Comparison of ENCODE assay signal across 1 cellular context in the genomic region with DNA sequence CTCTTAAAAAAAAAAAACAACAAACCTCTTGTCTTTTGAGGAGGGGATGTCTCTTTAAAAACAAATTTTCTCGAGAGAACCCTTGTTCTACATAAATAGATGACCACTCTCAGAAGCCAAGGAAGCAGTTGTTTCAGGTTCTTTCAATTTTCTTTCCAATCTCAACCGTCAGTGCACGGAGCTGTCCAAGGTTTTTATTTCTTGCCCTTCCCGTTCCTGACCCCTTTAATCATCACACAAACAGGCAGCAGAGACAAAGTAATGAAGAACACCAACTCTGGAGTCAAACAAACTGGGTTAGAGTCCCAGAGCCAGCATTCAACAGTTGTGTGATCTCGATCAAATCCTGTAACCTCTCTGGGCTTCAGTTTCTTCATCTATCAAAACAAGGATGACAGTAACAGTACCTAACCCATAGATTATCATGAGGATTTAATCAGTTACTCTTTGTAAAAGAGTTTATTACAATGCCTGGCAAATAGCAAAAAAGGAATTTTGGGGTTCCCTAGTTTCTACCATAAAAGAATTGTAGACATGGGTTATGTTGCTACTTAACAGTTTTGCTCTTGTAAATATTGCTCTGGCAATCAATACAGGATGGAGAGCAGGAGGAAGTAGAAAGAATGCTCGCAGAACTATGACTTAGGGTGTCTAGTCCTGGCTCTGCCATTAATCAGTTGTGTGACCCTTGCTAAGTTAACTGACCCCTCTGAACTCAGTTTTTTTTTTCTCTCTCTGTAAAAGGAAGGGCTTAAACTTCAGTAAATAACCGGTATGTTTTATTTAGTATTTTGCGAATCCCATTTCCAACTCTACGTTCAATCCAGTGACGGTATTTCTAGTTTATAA.
TF ChIP-seq lines count a peak whose summit lies in the region.

No MANE protein-coding gene starts in this region.

TF ChIP-seq in endothelial cell of umbilical vein, 7 proteins besides CTCF, POLR2A, EP300 and RAD21:
- TF ChIP-seq MAX (IDR thresholded peaks at IDR 0.05; ENCODE audit: insufficient read depth, insufficient read length): no peak
- TF ChIP-seq POLR2AphosphoS5 (IDR thresholded peaks at IDR 0.05; ENCODE audit: insufficient read depth, low read depth, low read length): no peak
- TF ChIP-seq JUN (IDR thresholded peaks at IDR 0.05; ENCODE audit: borderline replicate concordance, insufficient read depth, insufficient read length, low read depth): no peak
- no peak for TF ChIP-seq GATA2 (IDR thresholded peaks at IDR 0.05; ENCODE audit: insufficient read depth, insufficient read length, low read depth, low read length)
- no peak for TF ChIP-seq MYC (IDR thresholded peaks at IDR 0.05; ENCODE audit: low read depth, low read length)
- TF ChIP-seq EZH2 (IDR thresholded peaks at IDR 0.05; ENCODE audit: borderline replicate concordance, low read depth, low read length, severe bottlenecking): no peak
